Comparison of ENCODE assay signal across 1 cellular context in genomic region chr5:38134750-38135330, GRCh38.
TF ChIP-seq lines count a peak whose summit lies in the region.

No MANE protein-coding gene starts in this region.

TF ChIP-seq in H1, 55 proteins besides CTCF, POLR2A, EP300 and RAD21 (continued from another document):
- TF ChIP-seq, protein P1, sequence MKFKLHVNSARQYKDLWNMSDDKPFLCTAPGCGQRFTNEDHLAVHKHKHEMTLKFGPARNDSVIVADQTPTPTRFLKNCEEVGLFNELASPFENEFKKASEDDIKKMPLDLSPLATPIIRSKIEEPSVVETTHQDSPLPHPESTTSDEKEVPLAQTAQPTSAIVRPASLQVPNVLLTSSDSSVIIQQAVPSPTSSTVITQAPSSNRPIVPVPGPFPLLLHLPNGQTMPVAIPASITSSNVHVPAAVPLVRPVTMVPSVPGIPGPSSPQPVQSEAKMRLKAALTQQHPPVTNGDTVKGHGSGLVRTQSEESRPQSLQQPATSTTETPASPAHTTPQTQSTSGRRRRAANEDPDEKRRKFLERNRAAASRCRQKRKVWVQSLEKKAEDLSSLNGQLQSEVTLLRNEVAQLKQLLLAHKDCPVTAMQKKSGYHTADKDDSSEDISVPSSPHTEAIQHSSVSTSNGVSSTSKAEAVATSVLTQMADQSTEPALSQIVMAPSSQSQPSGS (IDR thresholded peaks at IDR 0.05; ENCODE audit: low read length), result no peak
- TF ChIP-seq TAF1 (IDR thresholded peaks at IDR 0.05; ENCODE audit: low read depth, low read length) (no peak), ZNF274 (IDR thresholded peaks at IDR 0.05; ENCODE audit: borderline replicate concordance, extremely low read depth, low read length) (no peak), SRF (IDR thresholded peaks at IDR 0.05; ENCODE audit: low read depth, low read length) (no peak)
- TF ChIP-seq, protein P2, sequence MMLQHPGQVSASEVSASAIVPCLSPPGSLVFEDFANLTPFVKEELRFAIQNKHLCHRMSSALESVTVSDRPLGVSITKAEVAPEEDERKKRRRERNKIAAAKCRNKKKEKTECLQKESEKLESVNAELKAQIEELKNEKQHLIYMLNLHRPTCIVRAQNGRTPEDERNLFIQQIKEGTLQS (IDR thresholded peaks at IDR 0.05; ENCODE audit: insufficient read depth, low read depth, low read length), result no peak
